ENCODE assay signal across 18 cellular contexts in the genomic region with DNA sequence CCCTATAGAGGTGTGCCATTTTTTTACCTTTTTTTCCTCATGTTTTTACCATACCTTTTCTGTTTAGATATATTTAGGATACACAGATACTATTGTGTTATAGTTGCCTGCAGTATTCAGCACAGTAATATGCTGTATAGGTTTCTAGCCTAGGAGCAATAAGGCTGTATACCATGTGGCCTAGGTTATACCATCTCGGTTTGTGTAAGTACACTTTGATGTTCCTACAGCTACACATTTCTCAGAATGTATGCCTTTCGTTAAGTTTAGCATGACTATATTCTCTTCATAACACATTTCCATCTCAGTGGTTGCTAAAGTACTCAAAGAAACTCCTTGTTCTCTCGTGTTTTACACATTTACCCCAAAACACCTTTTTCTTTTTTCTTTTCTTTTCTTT.
"Had no signal": no experiment of that assay in that cellular context is flagged by ENCODE, and none has a peak within 500 bp of the region (broad histone marks: within the 10 kb centered on the region; RNA-seq: fewer than 3 reads in every experiment).

No MANE protein-coding gene starts in this region.

- H3K27ac ChIP-seq: epithelial cell of prostate, SK-N-MC, tibial nerve, uterus had no signal

- H3K36me3 Mint-ChIP-seq: natural killer cell treated with Interleukin-12 subunit alpha and Interleukin-12 subunit beta and Interleukin-15 and Interleukin-18, amount 100 ng/mL, for 72 hours had no signal

- H3K4me1 ChIP-seq: uterus had no signal

- H3K4me3 ChIP-seq: SK-N-MC, tibial nerve, uterus had no signal

- DNase-seq: aorta; effector memory CD8-positive, alpha-beta T cell; foreskin melanocyte; head of caudate nucleus; kidney glomerular epithelial cell; mesenchymal stem cell; nucleus accumbens; stimulated activated CD4-positive, alpha-beta T cell treated with anti-CD3 and anti-CD28 coated beads, Interleukin-2, amount 100 ng/mL, for 48 hours; stimulated activated naive B cell treated with anti-CD40 and anti-IgM and Interleukin-4, amounts not matched to agents 10 μg/mL and 1 μg/mL and 100 μg/mL, for 72 hours; substantia nigra; T-cell; T1000; uterus had no signal

- H3K27me3 ChIP-seq: tibial nerve, uterus had no signal

- H3K4me3 Mint-ChIP-seq: dendritic cell treated with granulocyte-macrophage colony-stimulating factor and Interleukin-4, amounts not matched to agents 40 ng/mL and 50 ng/mL, for 4 days; natural killer cell treated with Interleukin-12 subunit alpha and Interleukin-12 subunit beta and Interleukin-15 and Interleukin-18, amount 100 ng/mL, for 72 hours; stimulated activated naive B cell treated with anti-CD40 and anti-IgM and Interleukin-4, amounts not matched to agents 10 μg/mL and 1 μg/mL and 100 μg/mL, for 72 hours; T-cell had no signal

- H3K9me3 Mint-ChIP-seq: dendritic cell treated with granulocyte-macrophage colony-stimulating factor and Interleukin-4, amounts not matched to agents 40 ng/mL and 50 ng/mL, for 4 days; effector memory CD8-positive, alpha-beta T cell; natural killer cell treated with Interleukin-12 subunit alpha and Interleukin-12 subunit beta and Interleukin-15 and Interleukin-18, amount 100 ng/mL, for 72 hours; stimulated activated naive B cell treated with anti-CD40 and anti-IgM and Interleukin-4, amounts not matched to agents 10 μg/mL and 1 μg/mL and 100 μg/mL, for 72 hours; T-cell had no signal

- H3K9me3 ChIP-seq: tibial nerve, uterus had no signal

- H3K27ac Mint-ChIP-seq: dendritic cell treated with granulocyte-macrophage colony-stimulating factor and Interleukin-4, amounts not matched to agents 40 ng/mL and 50 ng/mL, for 4 days; natural killer cell treated with Interleukin-12 subunit alpha and Interleukin-12 subunit beta and Interleukin-15 and Interleukin-18, amount 100 ng/mL, for 72 hours had no signal

- ATAC-seq: effector memory CD8-positive, alpha-beta T cell; stimulated activated naive B cell treated with anti-CD40 and anti-IgM and Interleukin-4, amounts not matched to agents 10 μg/mL and 1 μg/mL and 100 μg/mL, for 72 hours; T-cell had no signal

- H3K27me3 Mint-ChIP-seq: dendritic cell treated with granulocyte-macrophage colony-stimulating factor and Interleukin-4, amounts not matched to agents 40 ng/mL and 50 ng/mL, for 4 days; effector memory CD8-positive, alpha-beta T cell; natural killer cell treated with Interleukin-12 subunit alpha and Interleukin-12 subunit beta and Interleukin-15 and Interleukin-18, amount 100 ng/mL, for 72 hours; stimulated activated naive B cell treated with anti-CD40 and anti-IgM and Interleukin-4, amounts not matched to agents 10 μg/mL and 1 μg/mL and 100 μg/mL, for 72 hours; T-cell had no signal

- H3K36me3 ChIP-seq: uterus had no signal
